ENCODE assay signal across 8 cellular contexts in genomic region chr21:42892931-42893660, GRCh38. TPM values are rescaled to one million over a fixed set of nuclear protein-coding genes. Genes with fewer than 3 reads are reported as not detected.
A peak's percentile ranks its signal among the peaks of the same experiment; 100 is the strongest.
DNase-seq lines count a peak whose midpoint lies in the region; ATAC-seq and TF ChIP-seq lines count a peak whose summit lies in the region.

NDUFV3 (plus strand) TSS chr21:42893309; CDS start chr21:42893334, 25 bp downstream.

- TF ChIP-seq CTCF in PC-3 (conservative IDR thresholded peaks at IDR 0.05; ENCODE audit: low read depth, low read length) = no peak

- H3K9me2 ChIP-seq in PC-3 (replicated peaks; ENCODE audit: low read length) = no peaks in the 10 kb centered on the region

- no peaks in the 10 kb centered on the region for H3F3A ChIP-seq in PC-3 (ENCODE audit: low read length, unreplicated experiment)

- H3K27ac ChIP-seq in PC-3 (ENCODE audit: low read length) (peak within 1 kb of the TSS; percentile 75), epithelial cell of prostate (peak within 1 kb of the TSS; percentile 90)

- peaks cover 9% of the 10 kb centered on the region; the same call in 1 of the 2 replicates for H3K36me3 ChIP-seq in PC-3 (ENCODE audit: low read depth, low read length)

- 0 out of 2 replicates have a peak, but pooled peaks cover 3% of the 10 kb centered on the region for H4K20me1 ChIP-seq in PC-3 (ENCODE audit: low read length)

- peaks cover 24% of the 10 kb centered on the region for H3K79me2 ChIP-seq in PC-3 (ENCODE audit: low read length)

- no peaks in the 10 kb centered on the region for H3K27me3 ChIP-seq in PC-3 (ENCODE audit: low read length)

- TF ChIP-seq RAD21 in Ishikawa (IDR thresholded peaks at IDR 0.05; ENCODE audit: low read depth) = no peak

- intact Hi-C loops in PC-3 (cut with micrococcal nuclease) = loop anchor here (1.0 to 10.0 kb wide), 2 partner anchors 30 to 82 kb away; partner anchors contain the start of gene PKNOX1

- peak within 1 kb of the TSS; percentile 99 for H3K4me3 ChIP-seq in PC-3 (ENCODE audit: low read length)

- peak within 1 kb of the TSS; percentile 95 for H3K9ac ChIP-seq in PC-3 (ENCODE audit: low read length)

- DNase-seq in DMS114 treated with DMSO at 0.1 percent for 48 hours (lab: John Stamatoyannopoulos, UW; ENCODE audit: unreplicated experiment) (peak; percentile 87), PC-3 (peak; percentile 99), activated T-cell treated with anti-CD3 and anti-CD28 coated beads for 48 hours (ENCODE audit: low read depth) (peak; percentile 100), epithelial cell of prostate (ENCODE audit: low read depth, low spot score) (peak; percentile 85), mucosa of gallbladder (ENCODE audit: low spot score) (peak; percentile 100)
- peak; percentile 100 for DNase-seq in stimulated activated CD8-positive, alpha-beta memory T cell treated with anti-CD3 and anti-CD28 coated beads, Interleukin-4, amount 100 ng/mL, for 4 hours (ENCODE audit: low read depth in 2 of 2, low spot score in 1 of 2)

- no peaks in the 10 kb centered on the region for H3K9me3 ChIP-seq in PC-3 (ENCODE audit: low read length)

- peak within 1 kb of the TSS; percentile 87 for H3K4me2 ChIP-seq in PC-3 (ENCODE audit: low read length)

- TF ChIP-seq EP300 in Ishikawa (IDR thresholded peaks at IDR 0.05; ENCODE audit: borderline replicate concordance) = no peak

- peaks cover 7% of the 10 kb centered on the region for H3K4me1 ChIP-seq in PC-3 (ENCODE audit: insufficient read depth, low read length)

- no TSS peak for BruUV-seq in PC-3 (replicated peaks; lab: Mats Ljungman, UMichigan)

- POLR2A ChIA-PET in PC-3 (lab: Charles Lee; ENCODE audit: unreplicated experiment) = interaction anchor here (0.6 to 0.7 kb wide), 2 partner anchors 22 to 84 kb away, joined by 4 read pairs; no protein-coding TSS in a partner anchor

- CTCF ChIA-PET in PC-3 (lab: Charles Lee) = interaction anchor here (0.6 to 1.3 kb wide), 3 partner anchors 9 to 81 kb away, joined by 3 to 5 read pairs (median 4); no protein-coding TSS in a partner anchor

- ATAC-seq in GM21576 (IDR thresholded peaks at IDR 0.05; ENCODE audit: unreplicated experiment) (peak; percentile 91), PC-3 (peak; percentile 93)

- H2AFZ ChIP-seq in PC-3 (ENCODE audit: low read length) = peak within 1 kb of the TSS; percentile 68

TF ChIP-seq in Ishikawa, 13 proteins besides CTCF, POLR2A, EP300 and RAD21:
- peak; percentile 94 for TF ChIP-seq YY1 (IDR thresholded peaks at IDR 0.05; ENCODE audit: low read depth)
- TF ChIP-seq USF1 (IDR thresholded peaks at IDR 0.05) = no peak; the same call in 1 of the 2 replicates
- TF ChIP-seq TEAD4 (IDR thresholded peaks at IDR 0.05) = no peak; the same call in 1 of the 2 replicates
- peak; percentile 84 for TF ChIP-seq CREB1 (IDR thresholded peaks at IDR 0.05; ENCODE audit: low read depth)
- TF ChIP-seq REST (IDR thresholded peaks at IDR 0.05; ENCODE audit: low read depth) = 0 out of 2 replicates have a peak, but pooled peaks have one; percentile 18
- no peak; the same call in 1 of the 2 replicates for TF ChIP-seq TCF12 (IDR thresholded peaks at IDR 0.05; ENCODE audit: low read depth)
- no peak; the same call in none of the 2 replicates for TF ChIP-seq MAX (IDR thresholded peaks at IDR 0.05)
- no peak; the same call in 1 of the 2 replicates for TF ChIP-seq ZBTB7A (IDR thresholded peaks at IDR 0.05; ENCODE audit: low read depth)
- TF ChIP-seq EGR1 (IDR thresholded peaks at IDR 0.05) = peak; percentile 71
- TF ChIP-seq FOXM1 (IDR thresholded peaks at IDR 0.05; ENCODE audit: borderline replicate concordance, low read depth) = no peak
- TF ChIP-seq TAF1 (IDR thresholded peaks at IDR 0.05; ENCODE audit: low read depth) = peak; percentile 99
- TF ChIP-seq NFIC (IDR thresholded peaks at IDR 0.05) = no peak
TF ChIP-seq in Ishikawa: peak in this region for 5.

RNA-seq across cellular contexts. Expression of gene NDUFV3, which starts in this region (rescaled TPM):
- total RNA-seq in PC-3 (2014; rRNA removed) (61.6 and 65.8 TPM in 2 replicates), mucosa of gallbladder (37.5 TPM)

Comparison
In these comparisons a context has a peak if more than half of its experiments do, and no peak if none do; other contexts are left out.
1. Peak in every context shown above with its lines: DNase-seq, ATAC-seq, H3K4me3 ChIP-seq and H3K27ac ChIP-seq.